Comparison of ENCODE assay signal across 19 cellular contexts in the genomic region with DNA sequence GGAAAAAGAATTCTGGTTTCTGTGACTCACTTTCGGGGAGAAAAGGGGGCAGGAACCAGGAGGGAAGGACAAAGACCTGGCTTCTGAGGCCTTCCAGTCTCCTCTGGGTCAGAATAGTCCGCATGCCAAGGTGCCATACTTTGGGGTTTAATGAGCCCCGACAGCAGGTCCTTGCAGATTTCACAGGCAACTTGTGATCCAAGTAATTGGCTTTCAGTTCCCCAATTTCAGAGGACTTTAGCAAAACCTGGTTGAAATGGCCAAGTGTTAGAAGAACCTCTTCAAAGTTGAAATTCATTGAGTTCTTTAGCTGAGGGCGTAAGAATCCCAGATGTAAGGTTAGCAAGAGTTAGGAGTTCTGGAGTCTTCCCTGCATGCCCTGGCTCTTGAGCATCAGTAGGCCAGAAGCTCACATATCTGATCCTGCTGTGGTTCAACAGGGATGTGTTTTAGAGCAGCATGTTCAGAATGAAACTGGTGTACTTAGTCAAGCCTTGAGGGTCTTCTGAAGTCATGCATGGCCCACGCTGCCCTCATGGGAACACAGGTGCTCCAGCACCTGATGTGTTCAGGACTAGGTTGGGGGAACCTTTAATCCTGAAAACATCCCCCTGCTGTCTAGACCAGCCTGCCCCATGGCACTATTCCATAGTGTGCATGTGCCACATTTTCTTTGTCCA.
DNase-seq lines count a peak whose midpoint lies in the region; ATAC-seq and TF ChIP-seq lines count a peak whose summit lies in the region.
"Had no signal": no experiment of that assay in that cellular context is flagged by ENCODE, and none has a peak within 500 bp of the region (broad histone marks: within the 10 kb centered on the region; RNA-seq: fewer than 3 reads in every experiment).

No MANE protein-coding gene starts in this region.

- H2BK5ac ChIP-seq in H9 (ENCODE audit: insufficient read length, low read length) = no peak overlapping the region

- H3K27ac Mint-ChIP-seq in H9 = no peak overlapping the region
- H3K27ac Mint-ChIP-seq in activated T-helper 17 cell treated with anti-CD3 and anti-CD28 coated beads, Interleukin-2, amount 50 U/mL, for 72 hours = no peak overlapping the region
- H3K27ac Mint-ChIP-seq: activated naive CD4-positive, alpha-beta T cell treated with anti-CD3 and anti-CD28 coated beads, Interleukin-2, amount 10 ng/mL, durations not matched to agents 7 days and 5 days had no signal

- no peaks in the 10 kb centered on the region for H3K27me3 ChIP-seq in OCI-LY3 (ENCODE audit: low read depth, low read length)
- H3K27me3 ChIP-seq in H9 (ENCODE audit: insufficient read depth, low read length) = no peaks in the 10 kb centered on the region
- H3K27me3 ChIP-seq: body of pancreas, dorsolateral prefrontal cortex, esophagus squamous epithelium, hepatocyte, tibial nerve had no signal

- no peak overlapping the region for H3T11ph ChIP-seq in H9 (ENCODE audit: low read length)

- H2BK20ac ChIP-seq in H9 (ENCODE audit: low read depth, low read length, poor library complexity, severe bottlenecking) = no peak overlapping the region

- no peak overlapping the region for H3K4me3 Mint-ChIP-seq in H9
- H3K4me3 Mint-ChIP-seq in activated T-helper 17 cell treated with anti-CD3 and anti-CD28 coated beads, Interleukin-2, amount 50 U/mL, for 72 hours = no peak overlapping the region
- H3K4me3 Mint-ChIP-seq: activated naive CD4-positive, alpha-beta T cell treated with anti-CD3 and anti-CD28 coated beads, Interleukin-2, amount 10 ng/mL, durations not matched to agents 7 days and 5 days had no signal

- H3K4me1 Mint-ChIP-seq in H9 = no peaks in the 10 kb centered on the region
- no peaks in the 10 kb centered on the region for H3K4me1 Mint-ChIP-seq in activated T-helper 17 cell treated with anti-CD3 and anti-CD28 coated beads, Interleukin-2, amount 50 U/mL, for 72 hours
- H3K4me1 Mint-ChIP-seq: activated naive CD4-positive, alpha-beta T cell treated with anti-CD3 and anti-CD28 coated beads, Interleukin-2, amount 10 ng/mL, durations not matched to agents 7 days and 5 days had no signal

- H3K9me3 ChIP-seq in OCI-LY3 (ENCODE audit: insufficient read depth, low read length) (no peaks in the 10 kb centered on the region), H9 (ENCODE audit: control insufficient read depth, low read depth, low read length) (no peaks in the 10 kb centered on the region)
- H3K9me3 ChIP-seq: body of pancreas, esophagus squamous epithelium, mucosa of descending colon had no signal

- H4K8ac ChIP-seq in H9 (replicated peaks; ENCODE audit: insufficient read length, low read depth, low read length) = no peak overlapping the region

- H2AFZ ChIP-seq in OCI-LY3 (ENCODE audit: low read depth, low read length) (no peak overlapping the region), H9 (ENCODE audit: low read length) (no peak overlapping the region)
- H2AFZ ChIP-seq: hepatocyte had no signal

- no peaks in the 10 kb centered on the region for H3K79me1 ChIP-seq in H9 (ENCODE audit: insufficient read depth, low read depth, low read length, poor library complexity, severe bottlenecking)

- DNase-seq in T-helper 1 cell (no peak), H9 (no peak), NCI-H2196 (lab: John Stamatoyannopoulos, UW; ENCODE audit: unreplicated experiment) (no peak)
- DNase-seq: activated naive CD4-positive, alpha-beta T cell treated with anti-CD3 and anti-CD28 coated beads, Interleukin-2, amount 10 ng/mL, durations not matched to agents 7 days and 5 days; body of pancreas; dorsolateral prefrontal cortex; esophagus squamous epithelium; mucosa of descending colon; NCI-H2107; occipital lobe; stimulated activated CD4-positive, alpha-beta T cell treated with anti-CD3 and anti-CD28 coated beads, Interleukin-4, amount 100 ng/mL, for 1 hour had no signal

- H3K23ac ChIP-seq in H9 (ENCODE audit: insufficient read length, low read depth, low read length) = no peak overlapping the region

- peaks cover 0 to 10% of the 10 kb centered on the region in 2 experiments; a peak in 3 of 5 replicates for H3K9me3 Mint-ChIP-seq in H9
- H3K9me3 Mint-ChIP-seq in activated T-helper 17 cell treated with anti-CD3 and anti-CD28 coated beads, Interleukin-2, amount 50 U/mL, for 72 hours = peaks cover 4% of the 10 kb centered on the region

- H2BK15ac ChIP-seq in H9 (ENCODE audit: low read depth, low read length) = no peak overlapping the region

- no peaks in the 10 kb centered on the region for H3K36me3 ChIP-seq in OCI-LY3 (replicated peaks; ENCODE audit: low read depth, low read length)
- H3K36me3 ChIP-seq: esophagus squamous epithelium, tibial nerve had no signal

- no peak overlapping the region for H3K4me3 ChIP-seq in OCI-LY3 (ENCODE audit: low read length)
- H3K4me3 ChIP-seq: body of pancreas, dorsolateral prefrontal cortex, esophagus squamous epithelium, hepatocyte, mucosa of descending colon, tibial nerve had no signal

- no peak overlapping the region for H2BK120ac ChIP-seq in H9 (ENCODE audit: low read depth, low read length, poor library complexity, severe bottlenecking)

- no peak overlapping the region for H3K18ac ChIP-seq in H9 (ENCODE audit: insufficient read length, low read depth, low read length)

- H3K56ac ChIP-seq in H9 (ENCODE audit: insufficient read length, low read depth, low read length) = no peak overlapping the region

- no peak overlapping the region for H3K4ac ChIP-seq in H9 (ENCODE audit: low read depth, low read length)

- peaks cover 21% of the 10 kb centered on the region for H3K4me1 ChIP-seq in OCI-LY3 (ENCODE audit: low read length)
- no peaks in the 10 kb centered on the region for H3K4me1 ChIP-seq in H9 (ENCODE audit: insufficient read depth, low read length)
- H3K4me1 ChIP-seq: body of pancreas, esophagus squamous epithelium, tibial nerve had no signal

- H4K20me1 ChIP-seq in OCI-LY3 (ENCODE audit: insufficient read depth, low read length) = no peaks in the 10 kb centered on the region
- H4K20me1 ChIP-seq in H9 (ENCODE audit: control insufficient read depth, insufficient read depth, insufficient read length) = no peaks in the 10 kb centered on the region

- no peak overlapping the region for H3K9ac ChIP-seq in OCI-LY3 (ENCODE audit: low read length)
- H3K9ac ChIP-seq in H9 (ENCODE audit: extremely low read depth, insufficient read length, low read length) = no peak overlapping the region

- H4K91ac ChIP-seq in H9 (ENCODE audit: insufficient read length, low read depth, low read length) = no peak overlapping the region

- peak overlapping the region; percentile 68 for H3K4me2 ChIP-seq in OCI-LY3 (ENCODE audit: low read length)
- H3K4me2 ChIP-seq in H9 (ENCODE audit: insufficient read depth, insufficient read length, low read length) = no peak overlapping the region
- H3K4me2 ChIP-seq: hepatocyte had no signal

- no CpG with 5 or more reads among the region's 5 CpGs for WGBS in H9 (ENCODE audit: extremely low coverage, insufficient read length, low lambda C conversion rate)

- H3K36me3 Mint-ChIP-seq in H9 (ENCODE audit: insufficient read depth in 1 of 3, low read depth in 3 of 3) = no peaks in the 10 kb centered on the region
- H3K36me3 Mint-ChIP-seq in activated T-helper 17 cell treated with anti-CD3 and anti-CD28 coated beads, Interleukin-2, amount 50 U/mL, for 72 hours (ENCODE audit: low read depth) = no peaks in the 10 kb centered on the region
- H3K36me3 Mint-ChIP-seq: activated naive CD4-positive, alpha-beta T cell treated with anti-CD3 and anti-CD28 coated beads, Interleukin-2, amount 10 ng/mL, durations not matched to agents 7 days and 5 days had no signal

- no peaks in the 10 kb centered on the region for H3K23me2 ChIP-seq in H9 (ENCODE audit: insufficient read length, low read depth, low read length, poor library complexity, severe bottlenecking)

- ATAC-seq in GM18858 (IDR thresholded peaks at IDR 0.05; ENCODE audit: unreplicated experiment) (peak; percentile 72), GM21447 (IDR thresholded peaks at IDR 0.05; ENCODE audit: unreplicated experiment) (peak; percentile 51), HG02885 (IDR thresholded peaks at IDR 0.05; ENCODE audit: poor library complexity, unreplicated experiment) (peak; percentile 76)
- no peak for ATAC-seq in activated T-helper 17 cell treated with anti-CD3 and anti-CD28 coated beads, Interleukin-2, amount 50 U/mL, for 72 hours (replicated peaks)
- ATAC-seq: activated CD4-positive, CD25-positive, alpha-beta regulatory T cell treated with anti-CD3 and anti-CD28 coated beads, Interleukin-2, amount 50 U/mL, for 24 hours; body of pancreas; mucosa of descending colon had no signal

- H2AK5ac ChIP-seq in H9 (ENCODE audit: insufficient read length, low read length) = no peak overlapping the region

- no peak overlapping the region for H4K5ac ChIP-seq in H9 (ENCODE audit: insufficient read length, low read depth, low read length)

- no peaks in the 10 kb centered on the region for H3K27me3 Mint-ChIP-seq in H9 (ENCODE audit: low read depth)
- H3K27me3 Mint-ChIP-seq in activated T-helper 17 cell treated with anti-CD3 and anti-CD28 coated beads, Interleukin-2, amount 50 U/mL, for 72 hours = peaks cover 3% of the 10 kb centered on the region
- H3K27me3 Mint-ChIP-seq: activated naive CD4-positive, alpha-beta T cell treated with anti-CD3 and anti-CD28 coated beads, Interleukin-2, amount 10 ng/mL, durations not matched to agents 7 days and 5 days had no signal

- no peaks in the 10 kb centered on the region for H3K79me2 ChIP-seq in OCI-LY3 (ENCODE audit: low read length)
- H3K79me2 ChIP-seq in H9 (ENCODE audit: insufficient read depth, low read length) = no peaks in the 10 kb centered on the region
- H3K79me2 ChIP-seq: hepatocyte had no signal

- no peak overlapping the region for H2BK12ac ChIP-seq in H9 (ENCODE audit: insufficient read length, low read depth, low read length)

- H3K14ac ChIP-seq in H9 (ENCODE audit: insufficient read depth, low read length) = no peak overlapping the region; the same call in 1 of the 2 replicates

- TF ChIP-seq CTCF in OCI-LY3 (IDR thresholded peaks at IDR 0.05; ENCODE audit: low read depth, low read length) (no peak), H9 (conservative IDR thresholded peaks at IDR 0.05) (no peak)

- H3K27ac ChIP-seq in OCI-LY3 (ENCODE audit: low read length) (peak overlapping the region; percentile 24; the same call in 1 of the 2 replicates), H9 (ENCODE audit: insufficient read length, low read depth, low read length) (no peak overlapping the region)
- H3K27ac ChIP-seq: body of pancreas, dorsolateral prefrontal cortex, esophagus squamous epithelium, hepatocyte, tibial nerve had no signal
